21 cellular contexts compared by ENCODE assay signal in genomic region chr5:73541981-73542380, GRCh38. TPM values are rescaled to one million over a fixed set of nuclear protein-coding genes. Genes with fewer than 3 reads are reported as not detected.
DNase-seq lines count a peak whose midpoint lies in the region; ATAC-seq, FAIRE-seq and TF ChIP-seq lines count a peak whose summit lies in the region.
"Had no signal": no experiment of that assay in that cellular context is flagged by ENCODE, and none has a peak within 500 bp of the region (broad histone marks: within the 10 kb centered on the region; RNA-seq: fewer than 3 reads in every experiment).

No MANE protein-coding gene starts in this region.

- H3K4me1 ChIP-seq in astrocyte (ENCODE audit: insufficient read depth, low read length) (peaks cover 22% of the 10 kb centered on the region), suprapubic skin (peaks cover 9% of the 10 kb centered on the region), vagina (peaks cover 4% of the 10 kb centered on the region)
- H3K4me1 ChIP-seq: BLaER1 treated with 17β-estradiol and CSF1 and Interleukin-3, amounts not matched to agents 10 nM and 100 nM had no signal

- no peak for FAIRE-seq in astrocyte (lab: Jason Lieb, UNC)
- FAIRE-seq: HTR-8/SVneo had no signal

- H3K27ac Mint-ChIP-seq in astrocyte (ENCODE audit: unreplicated experiment), result no peak overlapping the region
- H3K27ac Mint-ChIP-seq: activated CD4-positive, alpha-beta memory T cell treated with anti-CD3 and anti-CD28 coated beads for 36 hours; memory B cell; natural killer cell treated with Interleukin-12 subunit alpha and Interleukin-12 subunit beta and Interleukin-15 and Interleukin-18, amount 100 ng/mL, for 72 hours had no signal

- no peak overlapping the region for H3K27ac ChIP-seq in astrocyte (ENCODE audit: low read depth, low read length)
- H3K27ac ChIP-seq in suprapubic skin, result peak overlapping the region; percentile 28
- H3K27ac ChIP-seq in vagina, result no peak overlapping the region
- H3K27ac ChIP-seq: BLaER1 treated with 17β-estradiol and CSF1 and Interleukin-3, amounts not matched to agents 10 nM and 100 nM had no signal

- TF ChIP-seq POLR2A in suprapubic skin (IDR thresholded peaks at IDR 0.05), result no peak
- no peak for TF ChIP-seq POLR2A in vagina (IDR thresholded peaks at IDR 0.05)

- no peak for ATAC-seq in GM21717 (IDR thresholded peaks at IDR 0.05; ENCODE audit: unreplicated experiment)
- ATAC-seq: natural killer cell treated with Interleukin-12 subunit alpha and Interleukin-12 subunit beta and Interleukin-15 and Interleukin-18, amount 100 ng/mL, for 72 hours had no signal

- H3K9ac ChIP-seq in astrocyte (ENCODE audit: low read length), result no peak overlapping the region
- H3K9ac ChIP-seq: BLaER1 treated with 17β-estradiol and CSF1 and Interleukin-3, amounts not matched to agents 10 nM and 100 nM had no signal

- H2AFZ ChIP-seq in astrocyte (ENCODE audit: low read depth, low read length), result no peak overlapping the region

- no peaks in the 10 kb centered on the region for H3K27me3 ChIP-seq in astrocyte (ENCODE audit: insufficient read depth, low read length)
- H3K27me3 ChIP-seq in suprapubic skin, result no peaks in the 10 kb centered on the region
- H3K27me3 ChIP-seq in vagina, result no peaks in the 10 kb centered on the region
- H3K27me3 ChIP-seq: BLaER1 treated with 17β-estradiol and CSF1 and Interleukin-3, amounts not matched to agents 10 nM and 100 nM had no signal

- H3K4me3 Mint-ChIP-seq in astrocyte (ENCODE audit: unreplicated experiment), result no peak overlapping the region
- H3K4me3 Mint-ChIP-seq: activated CD4-positive, alpha-beta memory T cell treated with anti-CD3 and anti-CD28 coated beads for 36 hours; memory B cell; natural killer cell treated with Interleukin-12 subunit alpha and Interleukin-12 subunit beta and Interleukin-15 and Interleukin-18, amount 100 ng/mL, for 72 hours had no signal

- H3K4me2 ChIP-seq in astrocyte (ENCODE audit: low read length), result peak overlapping the region; percentile 67
- H3K4me2 ChIP-seq: BLaER1 treated with 17β-estradiol and CSF1 and Interleukin-3, amounts not matched to agents 10 nM and 100 nM had no signal

- H3K79me2 ChIP-seq in astrocyte (ENCODE audit: insufficient read depth, low read length), result no peaks in the 10 kb centered on the region

- no peaks in the 10 kb centered on the region for H3K36me3 Mint-ChIP-seq in astrocyte (ENCODE audit: low read depth, unreplicated experiment)
- H3K36me3 Mint-ChIP-seq: activated CD4-positive, alpha-beta memory T cell treated with anti-CD3 and anti-CD28 coated beads for 36 hours; memory B cell; natural killer cell treated with Interleukin-12 subunit alpha and Interleukin-12 subunit beta and Interleukin-15 and Interleukin-18, amount 100 ng/mL, for 72 hours had no signal

- H3K4me3 ChIP-seq in astrocyte (ENCODE audit: insufficient read depth, low read depth, low read length) (no peak overlapping the region), fibroblast of pulmonary artery (replicated peaks; ENCODE audit: low read depth, low read length) (no peak overlapping the region), suprapubic skin (no peak overlapping the region), vagina (no peak overlapping the region)
- H3K4me3 ChIP-seq: BLaER1 treated with 17β-estradiol and CSF1 and Interleukin-3, amounts not matched to agents 10 nM and 100 nM had no signal

- H4K20me1 ChIP-seq in astrocyte (ENCODE audit: insufficient read depth, low read length), result no peaks in the 10 kb centered on the region
- H4K20me1 ChIP-seq: BLaER1 treated with 17β-estradiol and CSF1 and Interleukin-3, amounts not matched to agents 10 nM and 100 nM had no signal

- TF ChIP-seq EP300 in suprapubic skin (IDR thresholded peaks at IDR 0.05), result no peak

- intact Hi-C loops in vagina (cut with DNase I), result no loop called here

- H3K9me3 ChIP-seq in astrocyte (ENCODE audit: insufficient read depth, low read depth, low read length), result no peaks in the 10 kb centered on the region
- H3K9me3 ChIP-seq in suprapubic skin, result no peaks in the 10 kb centered on the region
- H3K9me3 ChIP-seq in vagina, result no peaks in the 10 kb centered on the region
- H3K9me3 ChIP-seq: BLaER1 treated with 17β-estradiol and CSF1 and Interleukin-3, amounts not matched to agents 10 nM and 100 nM had no signal

- 45% methylated on average over 4 of the region's 4 CpGs for WGBS in suprapubic skin

- H3K9me3 Mint-ChIP-seq in astrocyte (ENCODE audit: unreplicated experiment), result no peaks in the 10 kb centered on the region
- H3K9me3 Mint-ChIP-seq: activated CD4-positive, alpha-beta memory T cell treated with anti-CD3 and anti-CD28 coated beads for 36 hours; memory B cell; natural killer cell treated with Interleukin-12 subunit alpha and Interleukin-12 subunit beta and Interleukin-15 and Interleukin-18, amount 100 ng/mL, for 72 hours had no signal

- DNase-seq in DMS53 (lab: John Stamatoyannopoulos, UW), result peak; percentile 41
- no peak for DNase-seq in DMS53 treated with DMSO at 0.1 percent for 48 hours (lab: John Stamatoyannopoulos, UW; ENCODE audit: unreplicated experiment)
- DNase-seq in astrocyte (ENCODE audit: low read depth), result peak; percentile 76
- peak; percentile 27 for DNase-seq in fibroblast of pulmonary artery (ENCODE audit: low read depth)
- DNase-seq in suprapubic skin (ENCODE audit: low spot score in 2 of 2), result no peak
- DNase-seq in HK-2 (ENCODE audit: unreplicated experiment), result no peak
- DNase-seq in vagina (ENCODE audit: extremely low spot score in 2 of 2), result no peak
- DNase-seq: 8988T; activated CD4-positive, alpha-beta memory T cell treated with anti-CD3 and anti-CD28 coated beads for 36 hours; activated naive CD4-positive, alpha-beta T cell treated with anti-CD3 and anti-CD28 coated beads, Interleukin-2, amount 50 U/mL, for 16 hours; activated T-cell treated with anti-CD3 and anti-CD28 coated beads, Interleukin-2, amount 50 U/mL, for 1 hour; glutamatergic neuron; NCI-H1694; SHP77; stimulated activated CD4-positive, alpha-beta T cell treated with anti-CD3 and anti-CD28 coated beads, Interleukin-4, amount 100 ng/mL, for 4 hours; substantia nigra had no signal

- H3K4me1 Mint-ChIP-seq in astrocyte (ENCODE audit: low read depth, unreplicated experiment), result peaks cover 11% of the 10 kb centered on the region
- H3K4me1 Mint-ChIP-seq: memory B cell had no signal

- no peaks in the 10 kb centered on the region for H3K36me3 ChIP-seq in astrocyte (ENCODE audit: insufficient read depth, low read length)
- H3K36me3 ChIP-seq in suprapubic skin, result no peaks in the 10 kb centered on the region
- H3K36me3 ChIP-seq in vagina, result no peaks in the 10 kb centered on the region
- H3K36me3 ChIP-seq: BLaER1 treated with 17β-estradiol and CSF1 and Interleukin-3, amounts not matched to agents 10 nM and 100 nM had no signal

- no peak for TF ChIP-seq CTCF in astrocyte (IDR thresholded peaks at IDR 0.05; ENCODE audit: insufficient read depth, low read depth, low read length)
- TF ChIP-seq CTCF in fibroblast of pulmonary artery (IDR thresholded peaks at IDR 0.05; ENCODE audit: low read length, missing control alignments), result no peak
- TF ChIP-seq CTCF in suprapubic skin (IDR thresholded peaks at IDR 0.05), result no peak
- no peak for TF ChIP-seq CTCF in vagina (IDR thresholded peaks at IDR 0.05)

- H3K27me3 Mint-ChIP-seq in astrocyte (ENCODE audit: low read depth, unreplicated experiment), result peaks cover 2% of the 10 kb centered on the region

RNA-seq across cellular contexts. Expression of gene ANKRA2, which starts 23.5 kb away (rescaled TPM):
- 12.7 and 15.7 TPM in 2 replicates for total RNA-seq in astrocyte
- total RNA-seq in suprapubic skin, result 10 to 100 TPM; 18.8 to 57.9 (median 20.9) TPM
- 45.4 TPM for total RNA-seq in vagina

RNA-seq across cellular contexts. Expression of gene UTP15, which starts 23.6 kb away (rescaled TPM):
- total RNA-seq in astrocyte (23.7 and 25.6 TPM in 2 replicates), suprapubic skin (10 to 100 TPM; 31.4 to 67.8 (median 47.8) TPM), vagina (20.9 TPM)

RNA-seq across cellular contexts. Expression of gene BTF3, which starts 43.7 kb away (rescaled TPM):
- total RNA-seq in astrocyte (475 and 524 TPM in 2 replicates), suprapubic skin (100 to 1,000 TPM; 473 to 851 (median 620) TPM), vagina (537 TPM)

Comparison
In these comparisons a context has a peak if more than half of its experiments do, and no peak if none do; other contexts are left out.
1. DNase-seq: peak in DMS53 (single experiment), astrocyte (single experiment) and fibroblast of pulmonary artery (single experiment); none in DMS53 treated with DMSO at 0.1 percent for 48 hours (single experiment), suprapubic skin (0 of 2), HK-2 (single experiment) and vagina (0 of 2).